In the genomic region with DNA sequence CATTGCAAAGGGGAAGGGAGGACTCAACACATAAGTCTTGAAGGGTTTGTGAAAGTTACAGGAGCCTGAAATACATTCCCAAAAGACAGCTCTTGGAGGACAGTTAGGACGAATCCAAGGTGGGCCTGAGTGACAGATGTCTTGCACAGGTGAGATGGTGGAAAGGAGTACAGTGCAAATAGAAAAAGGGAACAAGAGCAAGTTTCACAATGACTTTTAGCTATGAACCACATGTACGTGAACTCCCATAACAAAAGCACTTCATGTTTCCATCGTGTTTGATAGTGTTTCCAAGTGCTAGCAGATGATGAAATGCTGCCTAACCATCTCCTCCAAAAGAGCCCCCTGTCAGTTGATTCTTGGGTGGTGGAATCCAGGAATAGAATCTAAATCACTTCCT, we compare ENCODE assay signal across 11 cellular contexts. TPM values are rescaled to one million over a fixed set of nuclear protein-coding genes. Genes with fewer than 3 reads are reported as not detected.
A peak's percentile ranks its signal among the peaks of the same experiment; 100 is the strongest.
DNase-seq lines count a peak whose midpoint lies in the region; ATAC-seq and TF ChIP-seq lines count a peak whose summit lies in the region.
"Had no signal": no experiment of that assay in that cellular context is flagged by ENCODE, and none has a peak within 500 bp of the region (broad histone marks: within the 10 kb centered on the region; RNA-seq: fewer than 3 reads in every experiment).

No MANE protein-coding gene starts in this region.

- H3K27me3 ChIP-seq in neuronal stem cell (ENCODE audit: control insufficient read depth in 3 of 3, insufficient read depth in 3 of 3, low read depth in 1 of 3, low read length in 3 of 3) (peaks cover 0 to 4% (median 0%) of the 10 kb centered on the region in 3 experiments), breast epithelium (peaks cover 0 to 5% of the 10 kb centered on the region in 2 donors)
- H3K27me3 ChIP-seq: cardiac muscle cell had no signal

- H2BK120ac ChIP-seq in neuronal stem cell (ENCODE audit: low read depth, low read length), result no peak overlapping the region

- H2AK5ac ChIP-seq in neuronal stem cell (ENCODE audit: low read depth, low read length), result no peak overlapping the region

- H2BK15ac ChIP-seq in neuronal stem cell (ENCODE audit: low read length), result no peak overlapping the region

- H3K27ac ChIP-seq in neuronal stem cell (replicated peaks; ENCODE audit: low read length), result no peak overlapping the region
- no peak overlapping the region for H3K27ac ChIP-seq in breast epithelium
- H3K27ac ChIP-seq: cardiac muscle cell had no signal

- H3K79me1 ChIP-seq in neuronal stem cell (ENCODE audit: low read depth, low read length), result no peaks in the 10 kb centered on the region

- peaks cover 0 to 7% (median 4%) of the 10 kb centered on the region in 3 donors for H3K27me3 Mint-ChIP-seq in naive B cell

- no CpG with 5 or more reads among the region's 3 CpGs for WGBS in neuronal stem cell (ENCODE audit: extremely low coverage in 2 of 2, insufficient read length in 2 of 2, insufficient replicate concordance in 1 of 2), 2 donors

- H3K36me3 Mint-ChIP-seq in naive B cell, result no peaks in the 10 kb centered on the region

- no peak overlapping the region for H4K91ac ChIP-seq in neuronal stem cell (ENCODE audit: low read depth, low read length, poor library complexity)

- TF ChIP-seq CTCF in breast epithelium (IDR thresholded peaks at IDR 0.05), result no peak

- H3K4me3 Mint-ChIP-seq in naive B cell, result no peak overlapping the region

- no peak overlapping the region for H3K9ac ChIP-seq in neuronal stem cell (ENCODE audit: low read depth, low read length, poor library complexity)

- DNase-seq in naive B cell (no peak), iPS-NIHi7 (ENCODE audit: extremely low spot score) (no peak), neuronal stem cell (ENCODE audit: low spot score) (no peak), breast epithelium (ENCODE audit: low spot score in 2 of 2) (no peak), nucleus accumbens (lab: John Stamatoyannopoulos, UW) (no peak)
- DNase-seq: hypothalamus, NCI-H146 had no signal

- H3K4ac ChIP-seq in neuronal stem cell (ENCODE audit: low read length), result no peak overlapping the region

- H2BK5ac ChIP-seq in neuronal stem cell (ENCODE audit: low read length), result no peak overlapping the region

- intact Hi-C loops in breast epithelium (cut with DNase I; ENCODE audit: low total_unique reads), result no loop called here

- H3K27ac Mint-ChIP-seq in naive B cell, result peak overlapping the region in 1 of 6 donors; percentile 3

- H3K18ac ChIP-seq in neuronal stem cell (ENCODE audit: low read length), result no peak overlapping the region

- peak; percentile 91 for ATAC-seq in GM18907 (IDR thresholded peaks at IDR 0.05; ENCODE audit: unreplicated experiment)
- ATAC-seq in HG02588 (IDR thresholded peaks at IDR 0.05; ENCODE audit: unreplicated experiment), result peak; percentile 86
- peak; percentile 91 for ATAC-seq in HG03575 (IDR thresholded peaks at IDR 0.05; ENCODE audit: extremely low read depth, insufficient number of reproducible peaks, low FRiP score, unreplicated experiment)
- ATAC-seq in naive B cell (ENCODE audit: low read depth in 2 of 2), result peak; percentile 79 to 85

- H3K14ac ChIP-seq in neuronal stem cell (ENCODE audit: low read length), result no peak overlapping the region

- TF ChIP-seq POLR2A in breast epithelium (IDR thresholded peaks at IDR 0.05), result no peak

- no peak overlapping the region for H4K8ac ChIP-seq in neuronal stem cell (ENCODE audit: low read depth, low read length)

- no peak overlapping the region for H2AFZ ChIP-seq in neuronal stem cell (ENCODE audit: low read length)

- H3K9me3 Mint-ChIP-seq in naive B cell, result no peaks in the 10 kb centered on the region

- H3K23ac ChIP-seq in neuronal stem cell (ENCODE audit: low read depth, low read length, poor library complexity), result no peak overlapping the region

- peaks cover 6 to 18% (median 18%) of the 10 kb centered on the region in 3 donors for H3K4me1 Mint-ChIP-seq in naive B cell

- H3K9me3 ChIP-seq in neuronal stem cell (replicated peaks in 1 of 2; ENCODE audit: control insufficient read depth in 2 of 2, insufficient read depth in 1 of 2, low read depth in 1 of 2, low read length in 2 of 2), result no peaks in the 10 kb centered on the region
- H3K9me3 ChIP-seq in breast epithelium, result no peaks in the 10 kb centered on the region

- no peak overlapping the region for H3K4me3 ChIP-seq in neuronal stem cell (ENCODE audit: low read length in 2 of 2)
- H3K4me3 ChIP-seq in breast epithelium, result no peak overlapping the region
- H3K4me3 ChIP-seq: cardiac muscle cell had no signal

- no peak overlapping the region for H2BK12ac ChIP-seq in neuronal stem cell (ENCODE audit: low read length)

- H3K36me3 ChIP-seq in neuronal stem cell (replicated peaks in 1 of 2; ENCODE audit: control insufficient read depth in 2 of 2, insufficient read depth in 2 of 2, low read length in 2 of 2) (no peaks in the 10 kb centered on the region), breast epithelium (no peaks in the 10 kb centered on the region)
- H3K36me3 ChIP-seq: cardiac muscle cell had no signal

- no peak overlapping the region for H3K4me2 ChIP-seq in neuronal stem cell (ENCODE audit: insufficient read depth, low read length, poor library complexity, severe bottlenecking)

- H3K4me1 ChIP-seq in neuronal stem cell (ENCODE audit: control insufficient read depth in 2 of 2, insufficient read depth in 1 of 2, low read depth in 1 of 2, low read length in 2 of 2) (no peaks in the 10 kb centered on the region), breast epithelium (no peaks in the 10 kb centered on the region)

RNA-seq across cellular contexts. Expression of a gene that starts 1.8 kb away (rescaled TPM):
- polyA plus RNA-seq in naive B cell (ENCODE audit: low read depth in 6 of 6), result not detected
- polyA plus RNA-seq in neuronal stem cell (2013, experiment 1 of 2), result not detected
- not detected for polyA plus RNA-seq in neuronal stem cell (2013, experiment 2 of 2)
- 1 to 10 TPM; 1.4 to 2.9 (median 2.3) TPM for total RNA-seq in breast epithelium
- polyA plus RNA-seq: cardiac muscle cell had no signal

RNA-seq across cellular contexts. Expression of a gene that starts 48.3 kb away (rescaled TPM):
- polyA plus RNA-seq in naive B cell (ENCODE audit: low read depth in 6 of 6), result not detected
- not detected for polyA plus RNA-seq in neuronal stem cell (2013, experiment 1 of 2)
- polyA plus RNA-seq in neuronal stem cell (2013, experiment 2 of 2), result not detected
- total RNA-seq in breast epithelium, result not detected
- total RNA-seq: cardiac muscle cell had no signal
